In genomic region chr4:81069706-81070331, GRCh38 we compare ENCODE assay signal across 9 cellular contexts. TPM values are rescaled to one million over a fixed set of nuclear protein-coding genes. Genes with fewer than 3 reads are reported as not detected.
DNase-seq lines count a peak whose midpoint lies in the region; ATAC-seq and TF ChIP-seq lines count a peak whose summit lies in the region.
"Had no signal": no experiment of that assay in that cellular context is flagged by ENCODE, and none has a peak within 500 bp of the region (broad histone marks: within the 10 kb centered on the region; RNA-seq: fewer than 3 reads in every experiment).

No MANE protein-coding gene starts in this region.

- no peaks in the 10 kb centered on the region for H4K20me1 ChIP-seq in SU-DHL-6 (ENCODE audit: low read depth, low read length)
- H4K20me1 ChIP-seq: BLaER1 had no signal

- no peaks in the 10 kb centered on the region for H3K79me2 ChIP-seq in SU-DHL-6 (ENCODE audit: insufficient read depth, low read length)

- peak; percentile 99 for ATAC-seq in HG02798 (IDR thresholded peaks at IDR 0.05; ENCODE audit: poor library complexity, unreplicated experiment)

- no peak overlapping the region for H3K4me2 ChIP-seq in SU-DHL-6 (ENCODE audit: low read depth, low read length, poor library complexity, severe bottlenecking)
- H3K4me2 ChIP-seq: BLaER1 had no signal

- no peaks in the 10 kb centered on the region for H3K36me3 ChIP-seq in SU-DHL-6 (ENCODE audit: low read length)
- H3K36me3 ChIP-seq in adipocyte (ENCODE audit: control insufficient read depth, insufficient read depth, low read length, severe bottlenecking): no peaks in the 10 kb centered on the region
- H3K36me3 ChIP-seq in left ventricle myocardium inferior: no peaks in the 10 kb centered on the region
- H3K36me3 ChIP-seq: BLaER1 had no signal

- H2AFZ ChIP-seq in SU-DHL-6 (ENCODE audit: low read depth, low read length, severe bottlenecking): no peak overlapping the region

- no peaks in the 10 kb centered on the region for H3K9me2 ChIP-seq in SU-DHL-6 (replicated peaks; ENCODE audit: insufficient read depth, low read length)

- H3K9me3 ChIP-seq in SU-DHL-6 (ENCODE audit: insufficient read depth, low read length) (no peaks in the 10 kb centered on the region), adipocyte (ENCODE audit: control insufficient read depth, low read length) (no peaks in the 10 kb centered on the region), left ventricle myocardium inferior (replicated peaks) (no peaks in the 10 kb centered on the region)
- H3K9me3 ChIP-seq: BLaER1 had no signal

- DNase-seq in NK-92 treated with Interleukin-12 subunit alpha and Interleukin-12 subunit beta, amount 100 ng/mL, for 24 hours (lab: John Stamatoyannopoulos, UW): peak; percentile 4
- DNase-seq in NK-92 (lab: John Stamatoyannopoulos, UW; ENCODE audit: unreplicated experiment): no peak
- peak; percentile 68 for DNase-seq in NCI-H128 (lab: John Stamatoyannopoulos, UW; ENCODE audit: unreplicated experiment)
- DNase-seq in adipocyte (ENCODE audit: low read depth): peak; percentile 95
- peak; percentile 10 for DNase-seq in left ventricle myocardium inferior
- DNase-seq in retina: peak; percentile 74

- peak; percentile 51 for TF ChIP-seq CTCF in SU-DHL-6 (IDR thresholded peaks at IDR 0.05; ENCODE audit: insufficient read depth, low read length, poor library complexity, severe bottlenecking)
- peak; percentile 95 for TF ChIP-seq CTCF in left ventricle myocardium inferior (IDR thresholded peaks at IDR 0.05; ENCODE audit: borderline replicate concordance)

- no peaks in the 10 kb centered on the region for H3F3A ChIP-seq in SU-DHL-6 (ENCODE audit: insufficient read depth)

- no peak overlapping the region for H3K4me3 ChIP-seq in SU-DHL-6 (ENCODE audit: insufficient read depth, low read length, poor library complexity, severe bottlenecking)
- H3K4me3 ChIP-seq in adipocyte (ENCODE audit: low read length): no peak overlapping the region
- H3K4me3 ChIP-seq in left ventricle myocardium inferior: no peak overlapping the region
- H3K4me3 ChIP-seq: BLaER1 had no signal

- H3K27me3 ChIP-seq in SU-DHL-6 (ENCODE audit: low read length): no peaks in the 10 kb centered on the region
- no peaks in the 10 kb centered on the region for H3K27me3 ChIP-seq in adipocyte (replicated peaks; ENCODE audit: control insufficient read depth, insufficient read depth, low read length)
- H3K27me3 ChIP-seq in left ventricle myocardium inferior (ENCODE audit: low read depth): peaks cover 8% of the 10 kb centered on the region
- H3K27me3 ChIP-seq: BLaER1 had no signal

- intact Hi-C loops in left ventricle myocardium inferior (cut with micrococcal nuclease): loop anchor here (5.0 kb wide), 1 partner anchor 282 kb away; no protein-coding TSS in a partner anchor

- H3K27ac ChIP-seq in SU-DHL-6 (ENCODE audit: low read depth, low read length) (no peak overlapping the region), left ventricle myocardium inferior (replicated peaks) (no peak overlapping the region)
- H3K27ac ChIP-seq: BLaER1 had no signal

- no peak overlapping the region for H3K9ac ChIP-seq in SU-DHL-6 (ENCODE audit: low read length)
- H3K9ac ChIP-seq in adipocyte (ENCODE audit: low read length): no peak overlapping the region
- H3K9ac ChIP-seq: BLaER1 had no signal

- no peaks in the 10 kb centered on the region for H3K4me1 ChIP-seq in adipocyte (ENCODE audit: control insufficient read depth, insufficient read depth, low read length)
- no peaks in the 10 kb centered on the region for H3K4me1 ChIP-seq in left ventricle myocardium inferior
- H3K4me1 ChIP-seq: BLaER1 had no signal

RNA-seq across cellular contexts. Expression of gene BMP3, which starts 39.3 kb away (rescaled TPM):
- not detected for total RNA-seq in left ventricle myocardium inferior
